ENCODE assay signal across 9 cellular contexts in the genomic region with DNA sequence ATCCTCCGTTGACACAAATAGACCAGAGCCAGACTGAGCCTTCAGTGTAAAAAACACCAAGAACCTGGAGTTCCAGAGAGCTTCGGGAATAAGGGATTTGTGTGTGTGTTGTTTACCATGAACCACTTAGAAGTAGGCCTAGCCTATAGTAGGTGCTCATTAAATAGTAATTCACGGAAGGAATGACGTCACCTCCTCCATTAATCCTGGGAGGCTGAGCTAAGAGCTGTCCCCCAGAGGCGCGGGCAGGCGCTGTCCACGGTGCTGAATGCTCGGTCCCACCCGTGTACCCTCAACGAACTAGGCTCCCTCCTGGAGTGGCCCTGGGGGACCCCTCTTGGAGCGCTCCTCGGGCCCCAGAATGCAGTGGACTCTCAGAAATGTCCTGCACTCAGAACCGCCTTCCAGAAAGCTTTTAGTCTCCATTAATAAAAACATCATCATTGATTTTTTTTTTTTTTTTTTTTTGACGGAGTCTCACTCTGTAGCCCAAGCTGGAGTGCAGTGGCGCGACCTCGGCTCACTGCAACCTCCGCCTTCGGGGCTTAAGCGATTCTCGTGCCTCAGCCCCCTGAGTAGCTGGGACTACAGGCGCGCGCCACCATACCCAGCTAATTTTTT. TPM values are rescaled to one million over a fixed set of nuclear protein-coding genes. Genes with fewer than 3 reads are reported as not detected.
DNase-seq lines count a peak whose midpoint lies in the region; TF ChIP-seq lines count a peak whose summit lies in the region.
"Had no signal": no experiment of that assay in that cellular context is flagged by ENCODE, and none has a peak within 500 bp of the region (broad histone marks: within the 10 kb centered on the region; RNA-seq: fewer than 3 reads in every experiment).

No MANE protein-coding gene starts in this region.

- no peak for TF ChIP-seq EP300 in ovary (IDR thresholded peaks at IDR 0.05)

- intact Hi-C loops in ovary (cut with DNase I): no loop called here

- WGBS in ovary, 3 donors: 45 to 47% (median 46%) methylated on average over 25 of the region's 25 CpGs

- no peaks in the 10 kb centered on the region for H3K36me3 ChIP-seq in SJCRH30
- H3K36me3 ChIP-seq in ovary: no peaks in the 10 kb centered on the region
- no peaks in the 10 kb centered on the region for H3K36me3 ChIP-seq in effector memory CD4-positive, alpha-beta T cell (ENCODE audit: control insufficient read depth, insufficient read depth, low read length)

- TF ChIP-seq POLR2A in ovary (IDR thresholded peaks at IDR 0.05): no peak

- DNase-seq in GM13977 (ENCODE audit: low spot score) (peak; percentile 70), SJCRH30 (peak; percentile 80 to 81), dermis blood vessel endothelial cell (peak; percentile 70), ovary (peak; percentile 44 to 73 (median 67)), superior temporal gyrus (ENCODE audit: extremely low spot score) (no peak), DMS79 treated with DMSO at 0.1 percent for 48 hours (lab: John Stamatoyannopoulos, UW) (no peak), NCI-H2196 treated with DMSO at 0.1 percent for 48 hours (lab: John Stamatoyannopoulos, UW; ENCODE audit: unreplicated experiment) (no peak)
- DNase-seq in effector memory CD4-positive, alpha-beta T cell: no peak
- DNase-seq: occipital lobe had no signal

- H3K27me3 ChIP-seq in SJCRH30 (peaks cover 10% of the 10 kb centered on the region; the same call in 1 of the 2 replicates), ovary (no peaks in the 10 kb centered on the region)
- H3K27me3 ChIP-seq in effector memory CD4-positive, alpha-beta T cell (replicated peaks; ENCODE audit: control insufficient read depth, insufficient read depth, low read length, poor library complexity, severe bottlenecking): peaks cover 32% of the 10 kb centered on the region

- in situ Hi-C loops in GM13977 (cut with MboI; ENCODE audit: low pct_unique_long_range_greater_than_20kb, low sequenced_read_pairs, unreplicated experiment): no loop called here

- no peaks in the 10 kb centered on the region for H3K9me3 ChIP-seq in SJCRH30 (replicated peaks)
- H3K9me3 ChIP-seq in ovary: no peaks in the 10 kb centered on the region
- H3K9me3 ChIP-seq in effector memory CD4-positive, alpha-beta T cell (ENCODE audit: control insufficient read depth, low read length): no peaks in the 10 kb centered on the region

- H3K4me3 ChIP-seq in SJCRH30 (no peak overlapping the region), ovary (no peak overlapping the region)
- H3K4me3 ChIP-seq in effector memory CD4-positive, alpha-beta T cell (ENCODE audit: insufficient read depth, low read depth, low read length, poor library complexity, severe bottlenecking): no peak overlapping the region

- H3K4me1 ChIP-seq in SJCRH30 (no peaks in the 10 kb centered on the region), ovary (ENCODE audit: insufficient read depth) (peaks cover 8% of the 10 kb centered on the region)
- peaks cover 14% of the 10 kb centered on the region for H3K4me1 ChIP-seq in effector memory CD4-positive, alpha-beta T cell (ENCODE audit: control insufficient read depth, insufficient read depth, low read length, poor library complexity, severe bottlenecking)

- H3K27ac ChIP-seq in SJCRH30 (no peak overlapping the region), ovary (no peak overlapping the region)
- H3K27ac ChIP-seq in effector memory CD4-positive, alpha-beta T cell (ENCODE audit: insufficient read depth, low read length, poor library complexity, severe bottlenecking): no peak overlapping the region

- TF ChIP-seq CTCF in GM13977 (IDR thresholded peaks at IDR 0.05; ENCODE audit: extremely low read depth, insufficient read depth, missing control alignments) (no peak), ovary (IDR thresholded peaks at IDR 0.05) (no peak)

RNA-seq across cellular contexts. Expression of a gene that starts 6.5 kb away (rescaled TPM):
- total RNA-seq in SJCRH30 (2014; rRNA removed; shearing (Covaris generic)): 0.02 TPM in 1 of 2 replicates, not detected in the other
- total RNA-seq in dermis blood vessel endothelial cell: under 0.01 and 0.09 TPM in 2 replicates
- under 1 TPM; 0.08 to 0.32 (median 0.12) TPM for total RNA-seq in ovary
- under 1 TPM; 0.24 to 0.38 TPM for polyA plus RNA-seq in ovary

RNA-seq across cellular contexts. Expression of a gene that starts 37.7 kb away (rescaled TPM):
- total RNA-seq in SJCRH30 (2014; rRNA removed; shearing (Covaris generic)): 27.3 and 29.6 TPM in 2 replicates
- total RNA-seq in dermis blood vessel endothelial cell (47.8 and 81.4 TPM in 2 replicates), ovary (10 to 100 TPM; 25.4 to 76.8 (median 69.3) TPM)
- polyA plus RNA-seq in ovary: 10 to 100 TPM in 1 of 2 donors, 1 to 10 TPM in 1; 5.0 to 24.5 TPM

Comparison
In these comparisons a context has a peak if more than half of its experiments do, and no peak if none do; other contexts are left out.
1. DNase-seq: peak in GM13977 (single experiment), SJCRH30 (2 of 2), dermis blood vessel endothelial cell (single experiment) and ovary (5 of 5); none in superior temporal gyrus (single experiment), effector memory CD4-positive, alpha-beta T cell (0 of 3), DMS79 treated with DMSO at 0.1 percent for 48 hours (single experiment) and NCI-H2196 treated with DMSO at 0.1 percent for 48 hours (single experiment).